17 cellular contexts compared by ENCODE assay signal in the genomic region with DNA sequence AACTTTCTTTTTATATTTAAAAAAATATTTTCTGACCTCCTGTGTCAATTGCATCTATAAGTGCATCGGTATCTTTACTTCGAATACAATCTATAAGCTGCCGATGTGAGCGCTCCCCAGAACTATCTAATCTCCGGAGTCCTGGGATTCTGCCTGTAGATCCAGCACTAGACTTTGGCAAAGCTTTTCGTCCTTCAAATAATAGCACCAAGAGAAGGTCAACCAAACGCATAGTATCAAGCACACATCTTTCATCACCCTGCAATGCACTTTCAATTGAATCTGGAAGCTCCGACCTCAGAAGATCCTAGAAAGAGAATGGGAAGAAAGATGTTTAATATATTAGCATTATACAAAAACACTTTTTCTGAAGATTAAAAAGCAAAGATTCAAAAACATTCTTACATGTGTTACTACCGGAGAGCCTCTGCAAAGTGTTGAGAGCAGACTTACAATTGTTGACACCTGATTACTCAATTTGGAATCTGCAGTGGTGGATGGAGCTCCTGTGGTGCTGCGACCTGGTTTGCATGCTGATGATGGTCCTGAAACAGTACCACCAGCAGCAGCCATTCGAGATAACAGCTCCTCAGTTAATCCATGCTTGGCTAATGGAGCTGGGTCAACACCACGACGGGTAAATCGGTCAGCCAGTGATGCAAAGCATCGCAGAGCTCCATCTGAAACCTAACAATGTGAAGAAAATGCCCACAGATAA.
"Had no signal": no experiment of that assay in that cellular context is flagged by ENCODE, and none has a peak within 500 bp of the region (broad histone marks: within the 10 kb centered on the region; RNA-seq: fewer than 3 reads in every experiment).

No MANE protein-coding gene starts in this region.

- H3K27me3 ChIP-seq: dorsolateral prefrontal cortex, esophagus muscularis mucosa, gastrocnemius medialis, heart right ventricle, pancreas had no signal

- H3K36me3 ChIP-seq: prostate gland had no signal

- H3K4me2 ChIP-seq: smooth muscle cell had no signal

- H3K9me3 ChIP-seq: esophagus muscularis mucosa, gastrocnemius medialis, heart right ventricle, pancreas, prostate gland had no signal

- H3K4me3 ChIP-seq: dorsolateral prefrontal cortex, esophagus muscularis mucosa, gastrocnemius medialis, heart right ventricle, pancreas, prostate gland, smooth muscle cell had no signal

- H3K27ac ChIP-seq: dorsolateral prefrontal cortex, heart right ventricle, pancreas, prostate gland had no signal

- ATAC-seq: gastrocnemius medialis, pancreas had no signal

- DNase-seq: cortex of kidney; dorsolateral prefrontal cortex; effector CD8-positive, alpha-beta T cell; gastrocnemius medialis; heart right ventricle; hypothalamus; kidney glomerular epithelial cell; naive B cell; occipital lobe; pancreas; retina; stimulated activated CD4-positive, alpha-beta T cell treated with anti-CD3 and anti-CD28 coated beads, Interleukin-2, amount 100 ng/mL, for 48 hours; stimulated activated naive CD4-positive, alpha-beta T cell treated with Interleukin-2 at 50 U/mL for 16 hours; trophoblast cell had no signal

- H3K4me1 ChIP-seq: pancreas, prostate gland had no signal
